Comparison of ENCODE assay signal across 23 cellular contexts in genomic region chr15:40960151-40960885, GRCh38. TPM values are rescaled to one million over a fixed set of nuclear protein-coding genes. Genes with fewer than 3 reads are reported as not detected.
DNase-seq lines count a peak whose midpoint lies in the region; ATAC-seq and TF ChIP-seq lines count a peak whose summit lies in the region.
"Had no signal": no experiment of that assay in that cellular context is flagged by ENCODE, and none has a peak within 500 bp of the region (broad histone marks: within the 10 kb centered on the region; RNA-seq: fewer than 3 reads in every experiment).

No MANE protein-coding gene starts in this region.

- CTCF ChIA-PET in activated CD8-positive, alpha-beta T cell treated with anti-CD3 and anti-CD28 coated beads for 36 hours (lab: Charles Lee), result interaction anchor here (0.7 to 3.2 kb wide), 3 partner anchors 37 to 57 kb away, joined by 3 to 8 read pairs (median 3); no protein-coding TSS in a partner anchor
- CTCF ChIA-PET in mammary epithelial cell (lab: Charles Lee; ENCODE audit: low non-redundant PET), result no interaction called here

- POLR2A ChIA-PET in activated CD8-positive, alpha-beta T cell treated with anti-CD3 and anti-CD28 coated beads for 36 hours (lab: Charles Lee), result interaction anchor here (0.7 kb wide), 1 partner anchor 86 kb away, joined by 3 read pairs; no protein-coding TSS in a partner anchor

- no peaks in the 10 kb centered on the region for H3K9me3 Mint-ChIP-seq in activated T-cell treated with anti-CD3 and anti-CD28 coated beads, Interleukin-2, amount 50 U/mL, for 24 hours
- no peaks in the 10 kb centered on the region for H3K9me3 Mint-ChIP-seq in activated naive CD8-positive, alpha-beta T cell treated with anti-CD3 and anti-CD28 coated beads, Interleukin-2, amount 50 U/mL, for 24 hours
- H3K9me3 Mint-ChIP-seq in mesothelial cell of epicardium, result peaks cover 4% of the 10 kb centered on the region
- H3K9me3 Mint-ChIP-seq in stimulated activated naive B cell treated with anti-CD40 and anti-IgM and Interleukin-4, amounts not matched to agents 10 μg/mL and 1 μg/mL and 100 μg/mL, for 72 hours, result no peaks in the 10 kb centered on the region
- no peaks in the 10 kb centered on the region for H3K9me3 Mint-ChIP-seq in activated CD8-positive, alpha-beta T cell treated with anti-CD3 and anti-CD28 coated beads for 36 hours

- TF ChIP-seq CTCF in mesothelial cell of epicardium (IDR thresholded peaks at IDR 0.05; ENCODE audit: unreplicated experiment), result no peak
- TF ChIP-seq CTCF in activated CD8-positive, alpha-beta T cell treated with anti-CD3 and anti-CD28 coated beads for 36 hours (IDR thresholded peaks at IDR 0.05), result no peak
- TF ChIP-seq CTCF in mammary epithelial cell (conservative IDR thresholded peaks at IDR 0.05 in 1 of 2, IDR thresholded peaks at IDR 0.05 in 1 of 2; ENCODE audit: extremely low read depth in 1 of 2, insufficient read depth in 1 of 2, low read depth in 1 of 2, low read length in 2 of 2), result no peak

- no peak overlapping the region for H3K9ac ChIP-seq in mammary epithelial cell (ENCODE audit: insufficient read depth, low read length)

- H3K4me2 ChIP-seq in mammary epithelial cell (ENCODE audit: insufficient read depth, low read depth, low read length), result no peak overlapping the region

- H3K36me3 ChIP-seq in mammary epithelial cell (ENCODE audit: insufficient read depth, low read length), result no peaks in the 10 kb centered on the region
- H3K36me3 ChIP-seq: gastroesophageal sphincter, ovary, uterus had no signal

- no peaks in the 10 kb centered on the region for H4K20me1 ChIP-seq in mammary epithelial cell (ENCODE audit: insufficient read depth, low read length)

- DNase-seq in activated T-cell treated with anti-CD3 and anti-CD28 coated beads, Interleukin-2, amount 50 U/mL, for 24 hours, result no peak
- DNase-seq in activated T-cell treated with anti-CD3 and anti-CD28 coated beads, Interleukin-2, amount 50 U/mL, for 1 hour, result no peak
- no peak for DNase-seq in activated naive CD8-positive, alpha-beta T cell treated with anti-CD3 and anti-CD28 coated beads, Interleukin-2, amount 50 U/mL, for 24 hours
- DNase-seq in mesothelial cell of epicardium (ENCODE audit: low spot score in 2 of 2, unreplicated experiment in 2 of 2), result no peak
- DNase-seq in stimulated activated naive B cell treated with anti-CD40 and anti-IgM and Interleukin-4, amounts not matched to agents 10 μg/mL and 1 μg/mL and 100 μg/mL, for 72 hours, result no peak
- DNase-seq in activated CD8-positive, alpha-beta T cell treated with anti-CD3 and anti-CD28 coated beads for 36 hours, result no peak
- no peak for DNase-seq in mammary epithelial cell
- DNase-seq: activated CD4-positive, alpha-beta T cell treated with anti-CD3 and anti-CD28 coated beads, Interleukin-2, amount 50 U/mL, for 4 hours; activated T-cell treated with anti-CD3 and anti-CD28 coated beads, Interleukin-2, amount 50 U/mL, for 48 hours; C1 segment of cervical spinal cord; caudate nucleus; DMS 273 treated with DMSO at 0.1 percent for 48 hours; NCI-H1105; NCI-H2107; NCI-H510A; ovary; SHP77 treated with DMSO at 0.1 percent for 48 hours; uterus had no signal

- intact Hi-C loops in activated CD8-positive, alpha-beta T cell treated with anti-CD3 and anti-CD28 coated beads for 36 hours (cut with micrococcal nuclease), result no loop called here
- intact Hi-C loops in mammary epithelial cell (cut with micrococcal nuclease), result no loop called here

- H3K27me3 ChIP-seq in mammary epithelial cell (ENCODE audit: insufficient read depth, low read length), result no peaks in the 10 kb centered on the region
- H3K27me3 ChIP-seq: gastroesophageal sphincter, ovary, uterus had no signal

- dilution Hi-C loops in mammary epithelial cell (cut with HindIII; ENCODE audit: low sequenced_read_pairs), result loop anchor here (5.0 kb wide), 2 partner anchors 53 to 77 kb away; no protein-coding TSS in a partner anchor

- H3K36me3 Mint-ChIP-seq in activated T-cell treated with anti-CD3 and anti-CD28 coated beads, Interleukin-2, amount 50 U/mL, for 24 hours (ENCODE audit: low read depth), result peaks cover 21% of the 10 kb centered on the region
- peaks cover 11% of the 10 kb centered on the region for H3K36me3 Mint-ChIP-seq in activated naive CD8-positive, alpha-beta T cell treated with anti-CD3 and anti-CD28 coated beads, Interleukin-2, amount 50 U/mL, for 24 hours (ENCODE audit: low read depth)
- H3K36me3 Mint-ChIP-seq in mesothelial cell of epicardium, result peaks cover 2% of the 10 kb centered on the region
- peaks cover 5 to 8% of the 10 kb centered on the region in 2 donors for H3K36me3 Mint-ChIP-seq in stimulated activated naive B cell treated with anti-CD40 and anti-IgM and Interleukin-4, amounts not matched to agents 10 μg/mL and 1 μg/mL and 100 μg/mL, for 72 hours
- peaks cover 14% of the 10 kb centered on the region for H3K36me3 Mint-ChIP-seq in activated CD8-positive, alpha-beta T cell treated with anti-CD3 and anti-CD28 coated beads for 36 hours (ENCODE audit: low read depth)

- H3K4me1 Mint-ChIP-seq in activated T-cell treated with anti-CD3 and anti-CD28 coated beads, Interleukin-2, amount 50 U/mL, for 24 hours (ENCODE audit: low read depth), result peaks cover 7% of the 10 kb centered on the region
- H3K4me1 Mint-ChIP-seq in activated naive CD8-positive, alpha-beta T cell treated with anti-CD3 and anti-CD28 coated beads, Interleukin-2, amount 50 U/mL, for 24 hours, result peaks cover 16% of the 10 kb centered on the region
- peaks cover 6% of the 10 kb centered on the region for H3K4me1 Mint-ChIP-seq in mesothelial cell of epicardium
- peaks cover 13 to 17% of the 10 kb centered on the region in 2 donors for H3K4me1 Mint-ChIP-seq in stimulated activated naive B cell treated with anti-CD40 and anti-IgM and Interleukin-4, amounts not matched to agents 10 μg/mL and 1 μg/mL and 100 μg/mL, for 72 hours
- H3K4me1 Mint-ChIP-seq in activated CD8-positive, alpha-beta T cell treated with anti-CD3 and anti-CD28 coated beads for 36 hours (ENCODE audit: low read depth), result peaks cover 10% of the 10 kb centered on the region

- H3K4me3 ChIP-seq in mammary epithelial cell (replicated peaks in 1 of 3; ENCODE audit: insufficient read depth in 1 of 3, low read depth in 2 of 3, low read length in 3 of 3), result no peak overlapping the region
- H3K4me3 ChIP-seq: gastroesophageal sphincter, ovary, uterus had no signal

- peak overlapping the region; percentile 10 for H3K27ac Mint-ChIP-seq in activated T-cell treated with anti-CD3 and anti-CD28 coated beads, Interleukin-2, amount 50 U/mL, for 24 hours
- H3K27ac Mint-ChIP-seq in activated naive CD8-positive, alpha-beta T cell treated with anti-CD3 and anti-CD28 coated beads, Interleukin-2, amount 50 U/mL, for 24 hours, result peak overlapping the region; percentile 2
- H3K27ac Mint-ChIP-seq in mesothelial cell of epicardium, result peak overlapping the region; percentile 10
- H3K27ac Mint-ChIP-seq in stimulated activated naive B cell treated with anti-CD40 and anti-IgM and Interleukin-4, amounts not matched to agents 10 μg/mL and 1 μg/mL and 100 μg/mL, for 72 hours, result peak overlapping the region; percentile 53
- no peak overlapping the region for H3K27ac Mint-ChIP-seq in activated CD8-positive, alpha-beta T cell treated with anti-CD3 and anti-CD28 coated beads for 36 hours

- H3K9me3 ChIP-seq in mammary epithelial cell (replicated peaks; ENCODE audit: insufficient read depth, low read length), result no peaks in the 10 kb centered on the region
- H3K9me3 ChIP-seq: gastroesophageal sphincter, ovary, uterus had no signal

- no TSS peak for BruUV-seq in mammary epithelial cell (replicated peaks; lab: Mats Ljungman, UMichigan)

- H2AFZ ChIP-seq in mammary epithelial cell (ENCODE audit: low read depth, low read length), result no peak overlapping the region

- WGBS in mammary epithelial cell (ENCODE audit: low coverage, missing lambda C conversion rate), result 95% methylated on average over 13 of the region's 16 CpGs

- H3K4me1 ChIP-seq in mammary epithelial cell (ENCODE audit: insufficient read depth, low read length), result peaks cover 11% of the 10 kb centered on the region

- no peaks in the 10 kb centered on the region for H3K27me3 Mint-ChIP-seq in activated T-cell treated with anti-CD3 and anti-CD28 coated beads, Interleukin-2, amount 50 U/mL, for 24 hours
- H3K27me3 Mint-ChIP-seq in activated naive CD8-positive, alpha-beta T cell treated with anti-CD3 and anti-CD28 coated beads, Interleukin-2, amount 50 U/mL, for 24 hours, result no peaks in the 10 kb centered on the region
- no peaks in the 10 kb centered on the region for H3K27me3 Mint-ChIP-seq in mesothelial cell of epicardium (ENCODE audit: low read depth)
- H3K27me3 Mint-ChIP-seq in stimulated activated naive B cell treated with anti-CD40 and anti-IgM and Interleukin-4, amounts not matched to agents 10 μg/mL and 1 μg/mL and 100 μg/mL, for 72 hours, result no peaks in the 10 kb centered on the region
- H3K27me3 Mint-ChIP-seq in activated CD8-positive, alpha-beta T cell treated with anti-CD3 and anti-CD28 coated beads for 36 hours, result no peaks in the 10 kb centered on the region

- no peaks in the 10 kb centered on the region for H3K79me2 ChIP-seq in mammary epithelial cell (ENCODE audit: insufficient read depth, low read length)

- H3K27ac ChIP-seq in mammary epithelial cell (ENCODE audit: insufficient read depth, low read depth, low read length), result no peak overlapping the region
- H3K27ac ChIP-seq: gastroesophageal sphincter, ovary, uterus had no signal

- no peak overlapping the region for H3K4me3 Mint-ChIP-seq in activated T-cell treated with anti-CD3 and anti-CD28 coated beads, Interleukin-2, amount 50 U/mL, for 24 hours
- no peak overlapping the region for H3K4me3 Mint-ChIP-seq in activated naive CD8-positive, alpha-beta T cell treated with anti-CD3 and anti-CD28 coated beads, Interleukin-2, amount 50 U/mL, for 24 hours
- H3K4me3 Mint-ChIP-seq in mesothelial cell of epicardium, result no peak overlapping the region
- H3K4me3 Mint-ChIP-seq in stimulated activated naive B cell treated with anti-CD40 and anti-IgM and Interleukin-4, amounts not matched to agents 10 μg/mL and 1 μg/mL and 100 μg/mL, for 72 hours, result no peak overlapping the region
- H3K4me3 Mint-ChIP-seq in activated CD8-positive, alpha-beta T cell treated with anti-CD3 and anti-CD28 coated beads for 36 hours, result no peak overlapping the region

- ATAC-seq in activated naive CD8-positive, alpha-beta T cell treated with anti-CD3 and anti-CD28 coated beads, Interleukin-2, amount 50 U/mL, for 24 hours, result no peak
- ATAC-seq in stimulated activated naive B cell treated with anti-CD40 and anti-IgM and Interleukin-4, amounts not matched to agents 10 μg/mL and 1 μg/mL and 100 μg/mL, for 72 hours (replicated peaks), result no peak
- ATAC-seq in activated CD8-positive, alpha-beta T cell treated with anti-CD3 and anti-CD28 coated beads for 36 hours, result no peak
- ATAC-seq in HG03095 (IDR thresholded peaks at IDR 0.05; ENCODE audit: unreplicated experiment), result no peak
- ATAC-seq: gastroesophageal sphincter had no signal

- in situ Hi-C loops in mammary epithelial cell (cut with MboI; ENCODE audit: low sequenced_read_pairs in 2 of 2), result no loop called here

RNA-seq across cellular contexts. Expression of gene CHAC1, which starts 7.0 kb away (rescaled TPM):
- total RNA-seq in mesothelial cell of epicardium (2.7 to 3.2 TPM (median 3.1 TPM) in 3 replicates), mammary epithelial cell (100 to 1,000 TPM in 1 of 2 donors, 10 to 100 TPM in 1; 72.4 to 127 TPM)
- 10 to 100 TPM; 21.9 to 22.6 TPM for total RNA-seq in activated CD8-positive, alpha-beta T cell treated with anti-CD3 and anti-CD28 coated beads for 36 hours
- polyA plus RNA-seq in mammary epithelial cell, result 30.9 TPM
- polyA minus RNA-seq in mammary epithelial cell, result 37.2 TPM

RNA-seq across cellular contexts. Expression of gene DLL4, which starts 31.2 kb away (rescaled TPM):
- total RNA-seq in mesothelial cell of epicardium (0.20 to 0.31 TPM (median 0.24 TPM) in 3 replicates), mammary epithelial cell (under 1 TPM in 1 of 2 donors, not detected in 1; under 0.01 TPM)
- total RNA-seq in activated CD8-positive, alpha-beta T cell treated with anti-CD3 and anti-CD28 coated beads for 36 hours, result not detected
- not detected for polyA plus RNA-seq in mammary epithelial cell
- not detected for polyA minus RNA-seq in mammary epithelial cell
- total RNA-seq: A172; mononuclear cell; T-helper 1 cell treated with Interleukin-12 subunit alpha and Interleukin-12 subunit beta and Interleukin-4 antibody, amounts not matched to agents 30 ng/mL and 1 ng/mL, for 36 hours had no signal
